Comparison of ENCODE assay signal across 12 cellular contexts in genomic region chr22:22343603-22344276, GRCh38.
DNase-seq lines count a peak whose midpoint lies in the region; ATAC-seq and TF ChIP-seq lines count a peak whose summit lies in the region.
"Had no signal": no experiment of that assay in that cellular context is flagged by ENCODE, and none has a peak within 500 bp of the region (broad histone marks: within the 10 kb centered on the region; RNA-seq: fewer than 3 reads in every experiment).

No MANE protein-coding gene starts in this region.

- H2AFZ ChIP-seq in OCI-LY3 (ENCODE audit: low read depth, low read length) = no peak overlapping the region

- DNase-seq in right cardiac atrium = no peak
- no peak for DNase-seq in right atrium auricular region (ENCODE audit: low spot score)
- DNase-seq in germinal center (ENCODE audit: low spot score) = peak; percentile 52
- no peak for DNase-seq in effector CD8-positive, alpha-beta T cell (lab: John Stamatoyannopoulos, UW)
- DNase-seq in DMS 273 (lab: John Stamatoyannopoulos, UW; ENCODE audit: unreplicated experiment) = no peak
- DNase-seq in HUDEP-2 (lab: John Stamatoyannopoulos, UW; ENCODE audit: unreplicated experiment in 76 of 76) = no peak
- DNase-seq: DMS 273 treated with DMSO at 0.1 percent for 48 hours, glutamatergic neuron had no signal

- no peaks in the 10 kb centered on the region for H4K20me1 ChIP-seq in OCI-LY3 (ENCODE audit: insufficient read depth, low read length)

- TF ChIP-seq CTCF in right atrium auricular region (IDR thresholded peaks at IDR 0.05) = no peak
- TF ChIP-seq CTCF in OCI-LY3 (IDR thresholded peaks at IDR 0.05; ENCODE audit: low read depth, low read length) = no peak

- H3K9ac ChIP-seq in OCI-LY3 (ENCODE audit: low read length) = peak overlapping the region; percentile 23

- H3K9me3 ChIP-seq in right cardiac atrium (ENCODE audit: control insufficient read depth, low read length) = no peaks in the 10 kb centered on the region
- H3K9me3 ChIP-seq in right atrium auricular region = no peaks in the 10 kb centered on the region
- H3K9me3 ChIP-seq in OCI-LY3 (ENCODE audit: insufficient read depth, low read length) = no peaks in the 10 kb centered on the region
- H3K9me3 ChIP-seq: A549, testis had no signal

- no peaks in the 10 kb centered on the region for H3K27me3 ChIP-seq in right cardiac atrium (ENCODE audit: control insufficient read depth, insufficient read depth)
- no peaks in the 10 kb centered on the region for H3K27me3 ChIP-seq in right atrium auricular region
- 0 out of 2 replicates have a peak, but pooled peaks cover 3% of the 10 kb centered on the region for H3K27me3 ChIP-seq in OCI-LY3 (ENCODE audit: low read depth, low read length)
- H3K27me3 ChIP-seq: testis had no signal

- H3K27ac ChIP-seq in right cardiac atrium (ENCODE audit: low read length) = no peak overlapping the region
- no peak overlapping the region for H3K27ac ChIP-seq in right atrium auricular region
- peak overlapping the region; percentile 69 for H3K27ac ChIP-seq in OCI-LY3 (ENCODE audit: low read length)
- H3K27ac ChIP-seq: A549, testis had no signal

- H3K4me3 ChIP-seq in right cardiac atrium (ENCODE audit: low read length) (no peak overlapping the region), right atrium auricular region (no peak overlapping the region), OCI-LY3 (ENCODE audit: low read length) (peak overlapping the region; percentile 27)
- H3K4me3 ChIP-seq: A549, testis had no signal

- H3K36me3 ChIP-seq in right atrium auricular region (no peaks in the 10 kb centered on the region), OCI-LY3 (replicated peaks; ENCODE audit: low read depth, low read length) (peaks cover 13% of the 10 kb centered on the region)

- H3K79me2 ChIP-seq in OCI-LY3 (ENCODE audit: low read length) = no peaks in the 10 kb centered on the region

- WGBS in right cardiac atrium = 65% methylated on average over 9 of the region's 9 CpGs

- ATAC-seq in right cardiac atrium = peak; percentile 31 to 35
- ATAC-seq in HG03196 (IDR thresholded peaks at IDR 0.05; ENCODE audit: unreplicated experiment) = no peak

- H3K4me2 ChIP-seq in OCI-LY3 (ENCODE audit: low read length) = peak overlapping the region; percentile 59
- H3K4me2 ChIP-seq: A549 had no signal

- intact Hi-C loops in right cardiac atrium (cut with DNase I) = no loop called here

- no peaks in the 10 kb centered on the region for H3K4me1 ChIP-seq in right cardiac atrium (ENCODE audit: control insufficient read depth, insufficient read depth, low read length)
- H3K4me1 ChIP-seq in right atrium auricular region = no peaks in the 10 kb centered on the region
- H3K4me1 ChIP-seq in OCI-LY3 (ENCODE audit: low read length) = peaks cover 48% of the 10 kb centered on the region
- H3K4me1 ChIP-seq: A549, testis had no signal
